Comparison of ENCODE assay signal across 8 cellular contexts in genomic region chr5:53109436-53110127, GRCh38. TPM values are rescaled to one million over a fixed set of nuclear protein-coding genes. Genes with fewer than 3 reads are reported as not detected.
A peak's percentile ranks its signal among the peaks of the same experiment; 100 is the strongest.
DNase-seq lines count a peak whose midpoint lies in the region; ATAC-seq and TF ChIP-seq lines count a peak whose summit lies in the region.

MOCS2 (minus strand) TSS chr5:53109757; CDS start chr5:53107174, 2,583 bp downstream.

- CTCF ChIA-PET in BJ (lab: Yijun Ruan, JAX), result interaction anchor here (0.9 to 1.0 kb wide), 2 partner anchors 13 to 161 kb away, joined by 3 read pairs; no protein-coding TSS in a partner anchor

- DNase-seq in BJ (ENCODE audit: low read depth), result peak; percentile 47
- peak; percentile 75 for DNase-seq in NCI-H524 treated with DMSO at 0.1 percent for 48 hours (lab: John Stamatoyannopoulos, UW)
- peak; percentile 88 to 89 for DNase-seq in activated CD4-positive, alpha-beta T cell treated with anti-CD3 and anti-CD28 coated beads for 4 hours
- peak; percentile 93 for DNase-seq in choroid plexus epithelial cell (ENCODE audit: low read depth)
- DNase-seq in kidney glomerular epithelial cell (lab: John Stamatoyannopoulos, UW), result peak; percentile 58
- DNase-seq in stimulated activated CD4-positive, alpha-beta T cell treated with anti-CD3 and anti-CD28 coated beads, Interleukin-15, amount 100 ng/mL, for 48 hours (ENCODE audit: low read depth in 2 of 2), result peak; percentile 82 to 85

- no peaks in the 10 kb centered on the region for H3K27me3 ChIP-seq in BJ (ENCODE audit: control insufficient read depth, insufficient read depth, low read length)

- TF ChIP-seq CTCF in BJ (IDR thresholded peaks at IDR 0.05; ENCODE audit: insufficient read depth, low read depth, low read length), result no peak
- TF ChIP-seq CTCF in choroid plexus epithelial cell (conservative IDR thresholded peaks at IDR 0.05; ENCODE audit: low read depth, low read length), result no peak

- H3K4me3 ChIP-seq in BJ (ENCODE audit: low read depth, low read length) (peak within 1 kb of the TSS; percentile 72), choroid plexus epithelial cell (ENCODE audit: low read depth, low read length) (peak within 1 kb of the TSS; percentile 90)

- ATAC-seq in GM19324 (IDR thresholded peaks at IDR 0.05; ENCODE audit: low FRiP score, unreplicated experiment) (peak; percentile 99), HG03460 (IDR thresholded peaks at IDR 0.05; ENCODE audit: unreplicated experiment) (peak; percentile 92)

- H3K36me3 ChIP-seq in BJ (ENCODE audit: control insufficient read depth, insufficient read depth, low read length), result no peaks in the 10 kb centered on the region

- POLR2A ChIA-PET in BJ (lab: Charles Lee), result interaction anchor here (0.6 kb wide), 1 partner anchor 12 kb away, joined by 3 read pairs; no protein-coding TSS in a partner anchor

RNA-seq across cellular contexts. Expression of gene MOCS2, which starts in this region (rescaled TPM):
- 22.2 and 46.4 TPM in 2 replicates for polyA plus RNA-seq in BJ (2011; rRNA removed)
- polyA minus RNA-seq in BJ (2011; rRNA and poly(A)+ RNA removed), result 6.1 and 7.0 TPM in 2 replicates

Comparison
In these comparisons a context has a peak if more than half of its experiments do, and no peak if none do; other contexts are left out.
1. Peak in every context shown above with its lines: DNase-seq, ATAC-seq and H3K4me3 ChIP-seq.